8 cellular contexts compared by ENCODE assay signal in the genomic region with DNA sequence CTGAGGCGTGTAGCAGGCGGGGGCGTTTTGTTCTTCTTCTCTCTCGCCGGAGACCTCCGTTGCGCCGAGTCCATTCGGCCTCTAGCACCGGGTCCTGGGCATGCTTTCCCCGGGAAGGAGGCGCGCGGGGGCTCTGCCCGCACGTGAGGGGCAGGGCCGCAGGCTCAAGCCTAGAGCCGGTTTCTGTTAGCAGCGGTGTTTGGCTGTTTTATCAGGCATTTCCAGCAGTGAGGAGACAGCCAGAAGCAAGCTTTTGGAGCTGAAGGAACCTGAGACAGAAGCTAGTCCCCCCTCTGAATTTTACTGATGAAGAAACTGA. TPM values are rescaled to one million over a fixed set of nuclear protein-coding genes. Genes with fewer than 3 reads are reported as not detected.
A peak's percentile ranks its signal among the peaks of the same experiment; 100 is the strongest.
DNase-seq lines count a peak whose midpoint lies in the region; ATAC-seq and TF ChIP-seq lines count a peak whose summit lies in the region.

No MANE protein-coding gene starts in this region.

- H3K9me3 ChIP-seq in WERI-Rb-1 (ENCODE audit: severe bottlenecking) (no peaks in the 10 kb centered on the region), right atrium auricular region (no peaks in the 10 kb centered on the region), skeletal muscle tissue (ENCODE audit: control insufficient read depth in 3 of 3, low read length in 3 of 3) (no peaks in the 10 kb centered on the region)

- no peak overlapping the region for H3K27ac ChIP-seq in WERI-Rb-1
- peak overlapping the region; percentile 79 to 88 for H3K27ac ChIP-seq in right atrium auricular region
- H3K27ac ChIP-seq in skeletal muscle tissue (ENCODE audit: low read depth, low read length), result peak overlapping the region; percentile 62

- peaks cover 5% of the 10 kb centered on the region for H3K27me3 ChIP-seq in H7 (ENCODE audit: control insufficient read depth, insufficient read depth, low read length)
- no peaks in the 10 kb centered on the region for H3K27me3 ChIP-seq in WERI-Rb-1 (ENCODE audit: insufficient read depth, low read depth, severe bottlenecking)
- no peaks in the 10 kb centered on the region for H3K27me3 ChIP-seq in right atrium auricular region
- H3K27me3 ChIP-seq in skeletal muscle tissue (ENCODE audit: control insufficient read depth in 3 of 3, insufficient read depth in 3 of 3, low read length in 3 of 3), result no peaks in the 10 kb centered on the region

- no peak for ATAC-seq in HG03469 (IDR thresholded peaks at IDR 0.05; ENCODE audit: unreplicated experiment)
- no peak for ATAC-seq in GM21529 (IDR thresholded peaks at IDR 0.05; ENCODE audit: unreplicated experiment)

- H3K4me1 ChIP-seq in right atrium auricular region (peaks cover 0 to 20% of the 10 kb centered on the region in 2 donors), skeletal muscle tissue (ENCODE audit: control insufficient read depth in 3 of 3, insufficient read depth in 3 of 3, low read length in 3 of 3) (peaks cover 25 to 27% (median 26%) of the 10 kb centered on the region in 3 donors)

- DNase-seq in H7 (no peak), WERI-Rb-1 (no peak), right atrium auricular region (ENCODE audit: low spot score) (no peak), NCI-H226 (no peak), SIG-M5 treated with dmso at 0.1 percent for 504 hours (lab: John Stamatoyannopoulos, UW; ENCODE audit: unreplicated experiment) (no peak)

- TF ChIP-seq CTCF in WERI-Rb-1 (IDR thresholded peaks at IDR 0.05; ENCODE audit: low read depth, low read length) (no peak), right atrium auricular region (IDR thresholded peaks at IDR 0.05) (no peak)

- H3K4me3 ChIP-seq in H7 (ENCODE audit: insufficient read depth, low read depth, low read length), result peak overlapping the region; percentile 83
- peak overlapping the region; percentile 50 for H3K4me3 ChIP-seq in WERI-Rb-1 (ENCODE audit: low read depth, low read length)
- peak overlapping the region; percentile 60 to 87 for H3K4me3 ChIP-seq in right atrium auricular region
- peak overlapping the region; percentile 66 to 82 (median 81) for H3K4me3 ChIP-seq in skeletal muscle tissue (ENCODE audit: low read length in 3 of 3)

- H3K9ac ChIP-seq in skeletal muscle tissue (ENCODE audit: low read depth in 1 of 3, low read length in 3 of 3), result peak overlapping the region; percentile 73 to 89 (median 77)

- no peaks in the 10 kb centered on the region for H3K36me3 ChIP-seq in H7 (replicated peaks; ENCODE audit: control insufficient read depth, insufficient read depth, low read length)
- H3K36me3 ChIP-seq in WERI-Rb-1, result no peaks in the 10 kb centered on the region
- H3K36me3 ChIP-seq in right atrium auricular region, result no peaks in the 10 kb centered on the region
- H3K36me3 ChIP-seq in skeletal muscle tissue (ENCODE audit: control insufficient read depth in 3 of 3, insufficient read depth in 3 of 3, low read length in 3 of 3), result peaks cover 0 to 6% (median 2%) of the 10 kb centered on the region in 3 donors

RNA-seq across cellular contexts. Expression of a gene that starts 0.6 kb away (rescaled TPM):
- 24.7 and 39.0 TPM in 2 replicates for total RNA-seq in H7 (2014; rRNA removed; shearing (Covaris generic))
- total RNA-seq in right atrium auricular region (10 to 100 TPM; 22.6 to 23.3 TPM), skeletal muscle tissue (173 TPM)
